ENCODE assay signal across 8 cellular contexts in genomic region chr9:37421914-37422288, GRCh38. TPM values are rescaled to one million over a fixed set of nuclear protein-coding genes. Genes with fewer than 3 reads are reported as not detected.
DNase-seq lines count a peak whose midpoint lies in the region; ATAC-seq, FAIRE-seq and TF ChIP-seq lines count a peak whose summit lies in the region.

No MANE protein-coding gene starts in this region.

- H3K36me3 ChIP-seq in KOPT-K1 (ENCODE audit: insufficient read depth, low read length) (peaks cover 12% of the 10 kb centered on the region; the same call in 1 of the 2 replicates), colonic mucosa (no peaks in the 10 kb centered on the region), muscle layer of colon (ENCODE audit: insufficient read depth, low read length) (peaks cover 9% of the 10 kb centered on the region)

- H3K4me3 ChIP-seq in colonic mucosa: peak overlapping the region; percentile 84
- peak overlapping the region; percentile 83 to 88 for H3K4me3 ChIP-seq in muscle layer of colon (ENCODE audit: low read depth in 1 of 2, low read length in 2 of 2)

- no peaks in the 10 kb centered on the region for H3K9me3 ChIP-seq in KOPT-K1 (ENCODE audit: insufficient read depth, low read length, poor library complexity, severe bottlenecking)
- no peaks in the 10 kb centered on the region for H3K9me3 ChIP-seq in colonic mucosa
- no peaks in the 10 kb centered on the region for H3K9me3 ChIP-seq in muscle layer of colon (ENCODE audit: low read length)

- H3K27ac ChIP-seq in KOPT-K1 (ENCODE audit: low read depth, low read length, poor library complexity, severe bottlenecking) (peak overlapping the region; percentile 72), colonic mucosa (peak overlapping the region; percentile 70), muscle layer of colon (ENCODE audit: low read depth, low read length) (peak overlapping the region; percentile 86)

- H3K4me1 ChIP-seq in colonic mucosa: peaks cover 15% of the 10 kb centered on the region
- peaks cover 29% of the 10 kb centered on the region for H3K4me1 ChIP-seq in muscle layer of colon (ENCODE audit: insufficient read depth, low read length)

- H3K9ac ChIP-seq in colonic mucosa (ENCODE audit: low read depth in 2 of 2, low read length in 2 of 2) (peak overlapping the region; percentile 78 to 84), muscle layer of colon (ENCODE audit: low read length) (peak overlapping the region; percentile 53)

- TF ChIP-seq CTCF in CD14-positive monocyte (IDR thresholded peaks at IDR 0.05): no peak
- TF ChIP-seq CTCF in colonic mucosa (IDR thresholded peaks at IDR 0.05): no peak

- FAIRE-seq in HTR-8/SVneo (lab: Jason Lieb, UNC): no peak

- peaks cover 10 to 13% of the 10 kb centered on the region in 2 donors for H3K36me3 Mint-ChIP-seq in CD14-positive monocyte

- peak overlapping the region; percentile 94 to 95 for H3K4me3 Mint-ChIP-seq in CD14-positive monocyte

- peak overlapping the region; percentile 91 to 98 (median 97) for H3K27ac Mint-ChIP-seq in CD14-positive monocyte

- DNase-seq in CD14-positive monocyte (ENCODE audit: low spot score) (peak; percentile 70), colonic mucosa (no peak), HTR-8/SVneo (ENCODE audit: insufficient read length, low spot score) (no peak), COLO829 (ENCODE audit: low spot score) (no peak), kidney tubule cell (ENCODE audit: low spot score) (no peak)

- H3K9me3 Mint-ChIP-seq in CD14-positive monocyte: peaks cover 0 to 3% (median 0%) of the 10 kb centered on the region in 7 donors

- H3K4me1 Mint-ChIP-seq in CD14-positive monocyte: peaks cover 19% of the 10 kb centered on the region

- H3K27me3 ChIP-seq in colonic mucosa (no peaks in the 10 kb centered on the region), muscle layer of colon (ENCODE audit: control insufficient read depth in 1 of 2, insufficient read depth in 2 of 2, low read length in 2 of 2) (no peaks in the 10 kb centered on the region)

- peaks cover 0 to 4% (median 2%) of the 10 kb centered on the region in 3 donors for H3K27me3 Mint-ChIP-seq in CD14-positive monocyte (ENCODE audit: low read depth in 3 of 3)

- no peak for ATAC-seq in HG03135 (IDR thresholded peaks at IDR 0.05; ENCODE audit: unreplicated experiment)

- intact Hi-C loops in CD14-positive monocyte (cut with micrococcal nuclease): loop anchor here in 1 of 2 donors (2.0 to 5.0 kb wide), 3 partner anchors 45 to 165 kb away; partner anchors contain the start of genes POLR1E and ZBTB5
- intact Hi-C loops in colonic mucosa (cut with DNase I): no loop called here

RNA-seq across cellular contexts. Expression of gene GRHPR, which starts 0.6 kb away (rescaled TPM):
- 10 to 100 TPM; 80.9 to 96.6 TPM for polyA plus RNA-seq in CD14-positive monocyte
- 10 to 100 TPM; 71.1 to 94.0 TPM for total RNA-seq in colonic mucosa

RNA-seq across cellular contexts. Expression of gene ZBTB5, which starts 43.3 kb away (rescaled TPM):
- 1 to 10 TPM in 1 of 2 donors, under 1 TPM in 1; 0.58 to 1.4 TPM for polyA plus RNA-seq in CD14-positive monocyte
- 1 to 10 TPM; 8.9 to 9.7 TPM for total RNA-seq in colonic mucosa
